In genomic region chr10:84077728-84078127, GRCh38 we compare ENCODE assay signal across 26 cellular contexts.
"Had no signal": no experiment of that assay in that cellular context is flagged by ENCODE, and none has a peak within 500 bp of the region (broad histone marks: within the 10 kb centered on the region; RNA-seq: fewer than 3 reads in every experiment).

No MANE protein-coding gene starts in this region.

- ATAC-seq: left colon; left lung; lower lobe of right lung; naive thymus-derived CD4-positive, alpha-beta T cell; natural killer cell treated with Interleukin-12 subunit alpha and Interleukin-12 subunit beta and Interleukin-15 and Interleukin-18, amount 100 ng/mL, for 72 hours; pancreas; right cardiac atrium; sciatic nerve; stimulated activated naive CD8-positive, alpha-beta T cell treated with anti-CD3 and anti-CD28 coated beads, Interleukin-15, amount 100 ng/mL, for 72 hours had no signal

- H3K4me1 Mint-ChIP-seq: stimulated activated effector memory CD8-positive, alpha-beta T cell treated with anti-CD3 and anti-CD28 coated beads, Interleukin-12 subunit alpha, Interleukin-12 subunit beta, amount 100 ng/mL, for 72 hours; stimulated activated naive CD8-positive, alpha-beta T cell treated with anti-CD3 and anti-CD28 coated beads, Interleukin-15, amount 100 ng/mL, for 72 hours had no signal

- H3K36me3 Mint-ChIP-seq: naive thymus-derived CD4-positive, alpha-beta T cell; natural killer cell treated with Interleukin-12 subunit alpha and Interleukin-12 subunit beta and Interleukin-15 and Interleukin-18, amount 100 ng/mL, for 72 hours; stimulated activated effector memory CD8-positive, alpha-beta T cell treated with anti-CD3 and anti-CD28 coated beads, Interleukin-12 subunit alpha, Interleukin-12 subunit beta, amount 100 ng/mL, for 72 hours; type B pancreatic cell had no signal

- H3K36me3 ChIP-seq: left lung, lower lobe of right lung, pancreas, prostate gland, tibial nerve, uterus had no signal

- H3K9me3 ChIP-seq: left lung, lower lobe of right lung, pancreas, prostate gland, tibial nerve, uterus had no signal

- H3K4me1 ChIP-seq: left lung, lower lobe of right lung, pancreas, prostate gland, tibial nerve, uterus had no signal

- H3K4me3 Mint-ChIP-seq: naive thymus-derived CD4-positive, alpha-beta T cell; natural killer cell treated with Interleukin-12 subunit alpha and Interleukin-12 subunit beta and Interleukin-15 and Interleukin-18, amount 100 ng/mL, for 72 hours; stimulated activated effector memory CD8-positive, alpha-beta T cell treated with anti-CD3 and anti-CD28 coated beads, Interleukin-12 subunit alpha, Interleukin-12 subunit beta, amount 100 ng/mL, for 72 hours; stimulated activated naive CD8-positive, alpha-beta T cell treated with anti-CD3 and anti-CD28 coated beads, Interleukin-15, amount 100 ng/mL, for 72 hours; type B pancreatic cell had no signal

- H3K27me3 ChIP-seq: left lung, pancreas, tibial nerve, uterus had no signal

- H3K27ac Mint-ChIP-seq: naive thymus-derived CD4-positive, alpha-beta T cell; natural killer cell treated with Interleukin-12 subunit alpha and Interleukin-12 subunit beta and Interleukin-15 and Interleukin-18, amount 100 ng/mL, for 72 hours; stimulated activated effector memory CD8-positive, alpha-beta T cell treated with anti-CD3 and anti-CD28 coated beads, Interleukin-12 subunit alpha, Interleukin-12 subunit beta, amount 100 ng/mL, for 72 hours; stimulated activated naive CD8-positive, alpha-beta T cell treated with anti-CD3 and anti-CD28 coated beads, Interleukin-15, amount 100 ng/mL, for 72 hours; type B pancreatic cell had no signal

- DNase-seq: head of caudate nucleus; hippocampal formation; kidney glomerular epithelial cell; left colon; left lung; lower lobe of right lung; mammary epithelial cell; mesenchymal stem cell; naive thymus-derived CD4-positive, alpha-beta T cell; nucleus accumbens; pancreas; posterior cingulate gyrus; retina; right cardiac atrium; small intestine; stimulated activated CD4-positive, alpha-beta T cell treated with anti-CD3 and anti-CD28 coated beads, Interleukin-4, amount 100 ng/mL, for 24 hours; stimulated activated naive CD4-positive, alpha-beta T cell treated with Interleukin-2 at 50 U/mL for 16 hours; stimulated activated naive CD8-positive, alpha-beta T cell treated with anti-CD3 and anti-CD28 coated beads, Interleukin-15, amount 100 ng/mL, for 72 hours; substantia nigra; uterus had no signal

- H3K4me3 ChIP-seq: left lung, lower lobe of right lung, pancreas, prostate gland, tibial nerve, uterus had no signal

- H3K9me3 Mint-ChIP-seq: natural killer cell treated with Interleukin-12 subunit alpha and Interleukin-12 subunit beta and Interleukin-15 and Interleukin-18, amount 100 ng/mL, for 72 hours; stimulated activated effector memory CD8-positive, alpha-beta T cell treated with anti-CD3 and anti-CD28 coated beads, Interleukin-12 subunit alpha, Interleukin-12 subunit beta, amount 100 ng/mL, for 72 hours; stimulated activated naive CD8-positive, alpha-beta T cell treated with anti-CD3 and anti-CD28 coated beads, Interleukin-15, amount 100 ng/mL, for 72 hours had no signal

- H3K27ac ChIP-seq: left lung, lower lobe of right lung, pancreas, prostate gland, tibial nerve had no signal
